24 cellular contexts compared by ENCODE assay signal in genomic region chr2:205032093-205032551, GRCh38.
"Had no signal": no experiment of that assay in that cellular context is flagged by ENCODE, and none has a peak within 500 bp of the region (broad histone marks: within the 10 kb centered on the region; RNA-seq: fewer than 3 reads in every experiment).

No MANE protein-coding gene starts in this region.

- ATAC-seq: K562, Right ventricle myocardium inferior had no signal

- H3K9ac ChIP-seq: SK-N-SH had no signal

- H3K4me2 ChIP-seq: SK-N-SH had no signal

- H3K27ac ChIP-seq: VCaP had no signal

- H3K9me3 ChIP-seq: SK-N-SH had no signal

- DNase-seq: activated CD4-positive, alpha-beta memory T cell treated with anti-CD3 and anti-CD28 coated beads, Interleukin-2, amount 10 ng/mL, durations not matched to agents 7 days and 5 days; activated CD4-positive, alpha-beta T cell treated with anti-CD3 and anti-CD28 coated beads, Interleukin-2, amount 50 U/mL, for 1 hour; activated CD4-positive, CD25-positive, alpha-beta regulatory T cell; activated gamma-delta T cell treated with Interleukin-2 at 50 U/mL for 16 hours; activated naive CD4-positive, alpha-beta T cell treated with anti-CD3 and anti-CD28 coated beads, Interleukin-2, amount 10 ng/mL, durations not matched to agents 7 days and 5 days; activated naive CD8-positive, alpha-beta T cell treated with anti-CD3 and anti-CD28 coated beads for 36 hours; activated T-cell treated with anti-CD3 and anti-CD28 coated beads for 4 hours; activated T-cell treated with anti-CD3 and anti-CD28 coated beads, Interleukin-2, amount 50 U/mL, for 48 hours; anterior cingulate cortex; cerebellar nuclear complex; Karpas-422; MM.1S; NCI-H146; NCI-H187 treated with DMSO at 0.1 percent for 48 hours; NCI-H2081 treated with DMSO at 0.1 percent for 48 hours; NCI-H345; NCI-H510A; NCI-H526 treated with DMSO at 0.1 percent for 48 hours; RPMI8226; SK-N-SH; T-helper 1 cell had no signal

- H3K4me3 ChIP-seq: K562 had no signal
